Comparison of ENCODE assay signal across 30 cellular contexts in genomic region chr1:156578006-156578405, GRCh38. TPM values are rescaled to one million over a fixed set of nuclear protein-coding genes. Genes with fewer than 3 reads are reported as not detected.
DNase-seq lines count a peak whose midpoint lies in the region; ATAC-seq, FAIRE-seq and TF ChIP-seq lines count a peak whose summit lies in the region.
"Had no signal": no experiment of that assay in that cellular context is flagged by ENCODE, and none has a peak within 500 bp of the region (broad histone marks: within the 10 kb centered on the region; RNA-seq: fewer than 3 reads in every experiment).

No MANE protein-coding gene starts in this region.

- ATAC-seq in GM19328 (IDR thresholded peaks at IDR 0.05; ENCODE audit: unreplicated experiment) = no peak
- ATAC-seq: activated CD8-positive, alpha-beta memory T cell treated with anti-CD3 and anti-CD28 coated beads, Interleukin-2, amount 10 ng/mL, durations not matched to agents 7 days and 5 days; natural killer cell had no signal

- DNase-seq in NCI-H82 (lab: John Stamatoyannopoulos, UW) (peak; percentile 39), NCI-H82 treated with DMSO at 0.1 percent for 48 hours (lab: John Stamatoyannopoulos, UW; ENCODE audit: unreplicated experiment) (no peak), sigmoid colon (peak; percentile 10), frontal cortex (ENCODE audit: low spot score in 2 of 2) (no peak), KG1 (lab: John Stamatoyannopoulos, UW) (no peak)
- DNase-seq: activated CD4-positive, alpha-beta T cell treated with anti-CD3 and anti-CD28 coated beads, Interleukin-2, amount 10 ng/mL, durations not matched to agents 7 days and 5 days; activated CD8-positive, alpha-beta memory T cell treated with anti-CD3 and anti-CD28 coated beads, Interleukin-2, amount 10 ng/mL, durations not matched to agents 7 days and 5 days; activated naive CD4-positive, alpha-beta T cell; activated T-cell treated with anti-CD3 and anti-CD28 coated beads, Interleukin-2, amount 50 U/mL, for 48 hours; adrenal gland; body of pancreas; CD8-positive, alpha-beta memory T cell; KBM-7; left ventricle myocardium inferior; MG63; natural killer cell; NCI-H2107; NCI-H446; Right ventricle myocardium superior; stimulated activated naive CD4-positive, alpha-beta T cell had no signal

- no peak for TF ChIP-seq POLR2A in sigmoid colon (IDR thresholded peaks at IDR 0.05)

- 44 to 59% methylated on average over 6 of the region's 6 CpGs for WGBS in sigmoid colon, 2 donors

- no peak for FAIRE-seq in frontal cortex (lab: Jason Lieb, UNC)
- FAIRE-seq: A204.1, H54, urothelium cell line had no signal

- H3K27me3 ChIP-seq in mucosa of stomach (ENCODE audit: control insufficient read depth, insufficient read depth, low read length) = no peaks in the 10 kb centered on the region
- H3K27me3 ChIP-seq in sigmoid colon = no peaks in the 10 kb centered on the region
- H3K27me3 ChIP-seq: adrenal gland, body of pancreas had no signal

- intact Hi-C loops in sigmoid colon (cut with DNase I) = no loop called here

- peaks cover 16% of the 10 kb centered on the region for H3K4me1 ChIP-seq in mucosa of stomach (ENCODE audit: control insufficient read depth, insufficient read depth, low read length)
- no peaks in the 10 kb centered on the region for H3K4me1 ChIP-seq in sigmoid colon
- H3K4me1 ChIP-seq: adrenal gland, body of pancreas, left ventricle myocardium inferior had no signal

- no peaks in the 10 kb centered on the region for H3K9me3 ChIP-seq in mucosa of stomach (ENCODE audit: control insufficient read depth, low read length)
- no peaks in the 10 kb centered on the region for H3K9me3 ChIP-seq in sigmoid colon
- H3K9me3 ChIP-seq: adrenal gland, body of pancreas, left ventricle myocardium inferior, MG63 had no signal

- H3K9ac ChIP-seq in mucosa of stomach (ENCODE audit: low read length) = peak overlapping the region; percentile 56

- H3K36me3 ChIP-seq in mucosa of stomach (ENCODE audit: control insufficient read depth, insufficient read depth, low read length) = no peaks in the 10 kb centered on the region
- no peaks in the 10 kb centered on the region for H3K36me3 ChIP-seq in sigmoid colon
- H3K36me3 ChIP-seq: adrenal gland, left ventricle myocardium inferior, MG63 had no signal

- H3K27ac ChIP-seq in VCaP (peak overlapping the region; percentile 48), sigmoid colon (no peak overlapping the region)
- H3K27ac ChIP-seq: adrenal gland, body of pancreas, left ventricle myocardium inferior had no signal

- H3K4me3 ChIP-seq in mucosa of stomach (ENCODE audit: low read length) (no peak overlapping the region), sigmoid colon (no peak overlapping the region)
- H3K4me3 ChIP-seq: adrenal gland, body of pancreas, left ventricle myocardium inferior, MG63 had no signal

- TF ChIP-seq CTCF in VCaP (conservative IDR thresholded peaks at IDR 0.05) = no peak
- no peak for TF ChIP-seq CTCF in sigmoid colon (IDR thresholded peaks at IDR 0.05)

- no peak for TF ChIP-seq EP300 in sigmoid colon (IDR thresholded peaks at IDR 0.05)

RNA-seq across cellular contexts. Expression of gene TTC24, which starts 1.5 kb away (rescaled TPM):
- not detected for total RNA-seq in sigmoid colon
- 1 to 10 TPM in 1 of 3 donors, not detected in 2; 2.6 TPM for polyA plus RNA-seq in sigmoid colon
- total RNA-seq in frontal cortex = not detected
- total RNA-seq: adrenal gland, body of pancreas, chondrocyte, HT1080, left ventricle myocardium inferior, posterior vena cava, Right ventricle myocardium superior, temporal lobe had no signal

RNA-seq across cellular contexts. Expression of gene IQGAP3, which starts 5.6 kb away (rescaled TPM):
- total RNA-seq in sigmoid colon = under 1 TPM in 3 of 4 donors, not detected in 1; 0.55 to 0.81 (median 0.71) TPM
- 10 to 100 TPM in 1 of 3 donors, under 1 TPM in 2; 0.60 to 11.2 (median 0.92) TPM for polyA plus RNA-seq in sigmoid colon
- total RNA-seq in frontal cortex = 1.2 TPM
- polyA plus RNA-seq: CD8-positive, alpha-beta memory T cell had no signal

RNA-seq across cellular contexts. Expression of gene NAXE, which starts 13.6 kb away (rescaled TPM):
- total RNA-seq in sigmoid colon (100 to 1,000 TPM in 1 of 4 donors, 10 to 100 TPM in 3; 59.3 to 113 (median 67.2) TPM), frontal cortex (34.6 TPM)
- polyA plus RNA-seq in sigmoid colon = 10 to 100 TPM; 80.8 to 91.6 (median 84.1) TPM

RNA-seq across cellular contexts. Expression of gene GPATCH4, which starts 23.3 kb away (rescaled TPM):
- total RNA-seq in sigmoid colon = 10 to 100 TPM; 12.2 to 22.9 (median 17.3) TPM
- 10 to 100 TPM; 10.2 to 32.9 (median 18.0) TPM for polyA plus RNA-seq in sigmoid colon
- total RNA-seq in frontal cortex = 5.7 TPM

RNA-seq across cellular contexts. Expression of gene HAPLN2, which starts 41.2 kb away (rescaled TPM):
- 1 to 10 TPM in 1 of 4 donors, under 1 TPM in 1, not detected in 2; 0.71 to 1.2 TPM for total RNA-seq in sigmoid colon
- under 1 TPM in 1 of 3 donors, not detected in 2; 0.10 TPM for polyA plus RNA-seq in sigmoid colon
- total RNA-seq in frontal cortex = 0.41 TPM
- total RNA-seq: activated CD8-positive, alpha-beta memory T cell treated with anti-CD3 and anti-CD28 coated beads, Interleukin-2, amount 10 ng/mL, durations not matched to agents 7 days and 5 days; body of pancreas; CD8-positive, alpha-beta memory T cell; chondrocyte; HT1080; natural killer cell had no signal
- polyA plus RNA-seq: CD8-positive, alpha-beta memory T cell had no signal

Comparison
In these comparisons a context has a peak if more than half of its experiments do, and no peak if none do; other contexts are left out.
1. DNase-seq: peak in NCI-H82 (single experiment) and sigmoid colon (single experiment); none in NCI-H82 treated with DMSO at 0.1 percent for 48 hours (single experiment), frontal cortex (0 of 2) and KG1 (single experiment).